ENCODE assay signal across 15 cellular contexts in genomic region chr2:241199897-241200821, GRCh38.
"Had no signal": no experiment of that assay in that cellular context is flagged by ENCODE, and none has a peak within 500 bp of the region (broad histone marks: within the 10 kb centered on the region; RNA-seq: fewer than 3 reads in every experiment).

No MANE protein-coding gene starts in this region.

- H3K36me3 ChIP-seq: breast epithelium, gastroesophageal sphincter, sigmoid colon, spleen, suprapubic skin, upper lobe of left lung had no signal

- H3K27me3 ChIP-seq: breast epithelium, dorsolateral prefrontal cortex, gastroesophageal sphincter, sigmoid colon, spleen, suprapubic skin, upper lobe of left lung had no signal

- H3K4me3 ChIP-seq: breast epithelium, dorsolateral prefrontal cortex, gastroesophageal sphincter, sigmoid colon, spleen, suprapubic skin, upper lobe of left lung had no signal

- DNase-seq: activated CD4-positive, alpha-beta T cell treated with anti-CD3 and anti-CD28 coated beads, Interleukin-2, amount 10 ng/mL, durations not matched to agents 7 days and 5 days; activated CD8-positive, alpha-beta memory T cell treated with anti-CD3 and anti-CD28 coated beads for 24 hours; activated gamma-delta T cell treated with Interleukin-2 at 50 U/mL for 16 hours; activated naive CD8-positive, alpha-beta T cell treated with anti-CD3 and anti-CD28 coated beads, Interleukin-2, amount 10 ng/mL, durations not matched to agents 7 days and 5 days; dorsolateral prefrontal cortex; hippocampal formation; kidney; left ventricle myocardium superior; occipital lobe; sigmoid colon; spleen had no signal

- ATAC-seq: gastroesophageal sphincter, left ventricle myocardium superior had no signal

- H3K9me3 ChIP-seq: breast epithelium, gastroesophageal sphincter, sigmoid colon, spleen, suprapubic skin, upper lobe of left lung had no signal

- H3K27ac ChIP-seq: breast epithelium, dorsolateral prefrontal cortex, gastroesophageal sphincter, sigmoid colon, spleen, suprapubic skin, upper lobe of left lung had no signal

- H3K4me1 ChIP-seq: breast epithelium, gastroesophageal sphincter, sigmoid colon, spleen, suprapubic skin, upper lobe of left lung had no signal
